Comparison of ENCODE assay signal across 24 cellular contexts in genomic region chr3:48493203-48493501, GRCh38. TPM values are rescaled to one million over a fixed set of nuclear protein-coding genes. Genes with fewer than 3 reads are reported as not detected.
DNase-seq lines count a peak whose midpoint lies in the region; ATAC-seq, FAIRE-seq and TF ChIP-seq lines count a peak whose summit lies in the region.
"Had no signal": no experiment of that assay in that cellular context is flagged by ENCODE, and none has a peak within 500 bp of the region (broad histone marks: within the 10 kb centered on the region; RNA-seq: fewer than 3 reads in every experiment).

No MANE protein-coding gene starts in this region.

- H3K4me3 Mint-ChIP-seq in naive thymus-derived CD4-positive, alpha-beta T cell: no peak overlapping the region
- H3K4me3 Mint-ChIP-seq: activated CD4-positive, alpha-beta T cell treated with anti-CD3 and anti-CD28 coated beads, Interleukin-2, amount 10 ng/mL, durations not matched to agents 7 days and 5 days; activated T-cell treated with anti-CD3 and anti-CD28 coated beads, Interleukin-2, amount 50 U/mL, for 72 hours; brain; neural crest cell; stimulated activated naive B cell treated with anti-CD40 and anti-IgM and Interleukin-4, amounts not matched to agents 10 μg/mL and 1 μg/mL and 100 μg/mL, for 72 hours had no signal

- no peak overlapping the region for H2AFZ ChIP-seq in OCI-LY1 (ENCODE audit: low read length)

- H3K4me2 ChIP-seq in OCI-LY1 (ENCODE audit: low read length): peak overlapping the region; percentile 38; the same call in 1 of the 2 replicates

- H3K4me1 ChIP-seq in OCI-LY1 (ENCODE audit: insufficient read depth, low read length, severe bottlenecking) (peaks cover 14% of the 10 kb centered on the region), adipocyte (ENCODE audit: control insufficient read depth, insufficient read depth, low read length) (peaks cover 14% of the 10 kb centered on the region), kidney (ENCODE audit: control insufficient read depth in 1 of 2, insufficient read depth in 1 of 2, low read depth in 1 of 2, low read length in 2 of 2) (no peaks in the 10 kb centered on the region), thymus (ENCODE audit: control insufficient read depth, insufficient read depth, low read length) (no peaks in the 10 kb centered on the region)
- no peaks in the 10 kb centered on the region for H3K4me1 ChIP-seq in naive thymus-derived CD4-positive, alpha-beta T cell (ENCODE audit: control insufficient read depth in 2 of 2, insufficient read depth in 2 of 2, low read length in 2 of 2)
- H3K4me1 ChIP-seq: heart left ventricle, right lobe of liver, tibial artery had no signal

- POLR2A ChIA-PET in naive thymus-derived CD4-positive, alpha-beta T cell (lab: Charles Lee): no interaction called here

- H3K36me3 ChIP-seq in OCI-LY1 (ENCODE audit: insufficient read depth, low read length) (no peaks in the 10 kb centered on the region), adipocyte (ENCODE audit: control insufficient read depth, insufficient read depth, low read length, severe bottlenecking) (peaks cover 10% of the 10 kb centered on the region), kidney (ENCODE audit: control insufficient read depth in 1 of 2, insufficient read depth in 2 of 2, low read length in 2 of 2) (no peaks in the 10 kb centered on the region), thymus (ENCODE audit: control insufficient read depth, insufficient read depth) (no peaks in the 10 kb centered on the region)
- peaks cover 0 to 8% (median 0%) of the 10 kb centered on the region in 3 experiments for H3K36me3 ChIP-seq in naive thymus-derived CD4-positive, alpha-beta T cell (ENCODE audit: control insufficient read depth in 2 of 3, insufficient read depth in 3 of 3, low read length in 3 of 3)

- H3K27ac Mint-ChIP-seq in naive thymus-derived CD4-positive, alpha-beta T cell: no peak overlapping the region
- H3K27ac Mint-ChIP-seq: activated CD4-positive, alpha-beta T cell treated with anti-CD3 and anti-CD28 coated beads, Interleukin-2, amount 10 ng/mL, durations not matched to agents 7 days and 5 days; activated T-cell treated with anti-CD3 and anti-CD28 coated beads, Interleukin-2, amount 50 U/mL, for 72 hours had no signal

- intact Hi-C loops in kidney (cut with DNase I): no loop called here
- intact Hi-C loops in naive thymus-derived CD4-positive, alpha-beta T cell (cut with micrococcal nuclease): no loop called here

- CTCF ChIA-PET in naive thymus-derived CD4-positive, alpha-beta T cell (lab: Charles Lee): no interaction called here

- H3K9me3 ChIP-seq in OCI-LY1 (ENCODE audit: low read length) (no peaks in the 10 kb centered on the region), adipocyte (ENCODE audit: control insufficient read depth, low read length) (no peaks in the 10 kb centered on the region), kidney (ENCODE audit: control insufficient read depth in 1 of 2, low read length in 2 of 2) (no peaks in the 10 kb centered on the region), thymus (ENCODE audit: control insufficient read depth) (no peaks in the 10 kb centered on the region)
- H3K9me3 ChIP-seq in naive thymus-derived CD4-positive, alpha-beta T cell (ENCODE audit: control insufficient read depth in 2 of 3, low read length in 3 of 3): no peaks in the 10 kb centered on the region
- H3K9me3 ChIP-seq: heart left ventricle, right lobe of liver, tibial artery had no signal

- no peaks in the 10 kb centered on the region for H3K27me3 Mint-ChIP-seq in naive thymus-derived CD4-positive, alpha-beta T cell
- H3K27me3 Mint-ChIP-seq: activated CD4-positive, alpha-beta T cell treated with anti-CD3 and anti-CD28 coated beads, Interleukin-2, amount 10 ng/mL, durations not matched to agents 7 days and 5 days; brain; stimulated activated naive B cell treated with anti-CD40 and anti-IgM and Interleukin-4, amounts not matched to agents 10 μg/mL and 1 μg/mL and 100 μg/mL, for 72 hours had no signal

- no peak for TF ChIP-seq CTCF in OCI-LY1 (IDR thresholded peaks at IDR 0.05; ENCODE audit: low read length)
- no peak for TF ChIP-seq CTCF in kidney (IDR thresholded peaks at IDR 0.05; ENCODE audit: borderline replicate concordance, extremely low read depth, insufficient read depth)

- WGBS in thymus: 98% methylated on average over 3 of the region's 3 CpGs

- H3K9me2 ChIP-seq in OCI-LY1 (ENCODE audit: low read depth, low read length): no peaks in the 10 kb centered on the region

- H3K9ac ChIP-seq in OCI-LY1 (ENCODE audit: low read length) (no peak overlapping the region; the same call in 1 of the 2 replicates), adipocyte (ENCODE audit: low read length) (peak overlapping the region; percentile 61), kidney (ENCODE audit: low read length in 2 of 2) (no peak overlapping the region)

- ATAC-seq in naive thymus-derived CD4-positive, alpha-beta T cell: no peak
- ATAC-seq: activated T-cell treated with anti-CD3 and anti-CD28 coated beads, Interleukin-2, amount 50 U/mL, for 72 hours; heart left ventricle; right lobe of liver had no signal

- no peaks in the 10 kb centered on the region for H4K20me1 ChIP-seq in OCI-LY1 (ENCODE audit: insufficient read depth, low read length)

- H3K4me3 ChIP-seq in OCI-LY1 (ENCODE audit: low read depth, low read length, poor library complexity, severe bottlenecking) (no peak overlapping the region), adipocyte (ENCODE audit: low read length) (no peak overlapping the region), kidney (ENCODE audit: low read length in 2 of 2) (no peak overlapping the region), thymus (ENCODE audit: low read length) (no peak overlapping the region)
- no peak overlapping the region for H3K4me3 ChIP-seq in naive thymus-derived CD4-positive, alpha-beta T cell (ENCODE audit: low read length)
- H3K4me3 ChIP-seq: heart left ventricle, right lobe of liver, tibial artery had no signal

- H3K4me1 Mint-ChIP-seq in naive thymus-derived CD4-positive, alpha-beta T cell: peaks cover 0 to 4% (median 1%) of the 10 kb centered on the region in 7 donors
- H3K4me1 Mint-ChIP-seq: neural crest cell had no signal

- no peaks in the 10 kb centered on the region for H3F3A ChIP-seq in OCI-LY1 (ENCODE audit: insufficient read depth, low read length)

- no peaks in the 10 kb centered on the region for H3K79me2 ChIP-seq in OCI-LY1 (ENCODE audit: insufficient read depth, low read length)

- DNase-seq in adipocyte (ENCODE audit: low read depth) (no peak), kidney (peak; percentile 29), NCI-H345 (lab: John Stamatoyannopoulos, UW) (no peak), glomerular visceral epithelial cell (ENCODE audit: extremely low spot score) (no peak)
- DNase-seq in naive thymus-derived CD4-positive, alpha-beta T cell: no peak
- DNase-seq: activated CD4-positive, alpha-beta T cell treated with anti-CD3 and anti-CD28 coated beads, Interleukin-2, amount 10 ng/mL, durations not matched to agents 7 days and 5 days; activated naive CD4-positive, alpha-beta T cell treated with Interleukin-2 at 50 U/mL for 16 hours; activated T-cell treated with anti-CD3 and anti-CD28 coated beads, Interleukin-2, amount 50 U/mL, for 72 hours; DMS79 treated with DMSO at 0.1 percent for 48 hours; heart left ventricle; NCI-H1048; NCI-H1694 treated with DMSO at 0.1 percent for 48 hours; NCI-H2171; NCI-H510A treated with DMSO at 0.1 percent for 48 hours; right lobe of liver; stimulated activated naive B cell treated with anti-CD40 and anti-IgM and Interleukin-4, amounts not matched to agents 10 μg/mL and 1 μg/mL and 100 μg/mL, for 72 hours had no signal

- no peak for FAIRE-seq in kidney (lab: Jason Lieb, UNC)
- FAIRE-seq: GM19239, H54 had no signal

- peaks cover 0 to 28% (median 10%) of the 10 kb centered on the region in 5 donors for H3K36me3 Mint-ChIP-seq in naive thymus-derived CD4-positive, alpha-beta T cell

- H3K27me3 ChIP-seq in OCI-LY1 (ENCODE audit: insufficient read depth, low read length) (no peaks in the 10 kb centered on the region), adipocyte (replicated peaks; ENCODE audit: control insufficient read depth, insufficient read depth, low read length) (no peaks in the 10 kb centered on the region), thymus (ENCODE audit: control insufficient read depth, insufficient read depth) (no peaks in the 10 kb centered on the region)
- no peaks in the 10 kb centered on the region for H3K27me3 ChIP-seq in naive thymus-derived CD4-positive, alpha-beta T cell (ENCODE audit: control insufficient read depth in 2 of 2, insufficient read depth in 2 of 2, low read length in 2 of 2)
- H3K27me3 ChIP-seq: heart left ventricle, right lobe of liver, tibial artery had no signal

- H3K27ac ChIP-seq in OCI-LY1 (ENCODE audit: low read depth, low read length, poor library complexity, severe bottlenecking) (peak overlapping the region; percentile 71), kidney (ENCODE audit: low read depth in 2 of 2, low read length in 2 of 2) (no peak overlapping the region), thymus (ENCODE audit: low read depth) (peak overlapping the region; percentile 18)
- no peak overlapping the region for H3K27ac ChIP-seq in naive thymus-derived CD4-positive, alpha-beta T cell (ENCODE audit: low read depth, low read length)
- H3K27ac ChIP-seq: C4-2B, heart left ventricle, right lobe of liver, tibial artery had no signal

- H3K9me3 Mint-ChIP-seq in naive thymus-derived CD4-positive, alpha-beta T cell: no peaks in the 10 kb centered on the region
- H3K9me3 Mint-ChIP-seq: activated CD4-positive, alpha-beta T cell treated with anti-CD3 and anti-CD28 coated beads, Interleukin-2, amount 10 ng/mL, durations not matched to agents 7 days and 5 days; activated T-cell treated with anti-CD3 and anti-CD28 coated beads, Interleukin-2, amount 50 U/mL, for 72 hours; neural crest cell; stimulated activated naive B cell treated with anti-CD40 and anti-IgM and Interleukin-4, amounts not matched to agents 10 μg/mL and 1 μg/mL and 100 μg/mL, for 72 hours had no signal

RNA-seq across cellular contexts. Expression of gene SHISA5, which starts 10.8 kb away (rescaled TPM):
- total RNA-seq in kidney: 214 TPM
- polyA plus RNA-seq in kidney (ENCODE audit: insufficient read depth, low read depth, low replicate concordance): 157 TPM
- polyA plus RNA-seq in thymus: 104 TPM
- total RNA-seq in naive thymus-derived CD4-positive, alpha-beta T cell: 100 to 1,000 TPM; 147 to 236 (median 182) TPM
- polyA plus RNA-seq in naive thymus-derived CD4-positive, alpha-beta T cell: 100 to 1,000 TPM; 348 to 383 TPM

RNA-seq across cellular contexts. Expression of gene ATRIP, which starts 46.6 kb away (rescaled TPM):
- total RNA-seq in kidney: 6.7 TPM
- 5.4 TPM for polyA plus RNA-seq in kidney (ENCODE audit: insufficient read depth, low read depth, low replicate concordance)
- 8.4 TPM for polyA plus RNA-seq in thymus
- total RNA-seq in naive thymus-derived CD4-positive, alpha-beta T cell: 10 to 100 TPM in 3 of 5 experiments, 1 to 10 TPM in 2; 7.9 to 14.2 (median 12.5) TPM
- polyA plus RNA-seq in naive thymus-derived CD4-positive, alpha-beta T cell: 10 to 100 TPM; 10.7 to 16.2 TPM

RNA-seq across cellular contexts. Expression of gene TMA7, which starts 53.1 kb away (rescaled TPM):
- 195 TPM for total RNA-seq in kidney
- 631 TPM for polyA plus RNA-seq in kidney (ENCODE audit: insufficient read depth, low read depth, low replicate concordance)
- polyA plus RNA-seq in thymus: 735 TPM
- 100 to 1,000 TPM; 193 to 278 (median 236) TPM for total RNA-seq in naive thymus-derived CD4-positive, alpha-beta T cell
- polyA plus RNA-seq in naive thymus-derived CD4-positive, alpha-beta T cell: 100 to 1,000 TPM; 512 to 752 TPM

RNA-seq across cellular contexts. Expression of gene CCDC51, which starts 53.2 kb away (rescaled TPM):
- total RNA-seq in kidney: 13.8 TPM
- 32.8 TPM for polyA plus RNA-seq in kidney (ENCODE audit: insufficient read depth, low read depth, low replicate concordance)
- polyA plus RNA-seq in thymus: 14.1 TPM
- total RNA-seq in naive thymus-derived CD4-positive, alpha-beta T cell: 10 to 100 TPM in 1 of 5 experiments, 1 to 10 TPM in 4; 3.6 to 16.5 (median 5.0) TPM
- 10 to 100 TPM; 10.2 to 14.3 TPM for polyA plus RNA-seq in naive thymus-derived CD4-positive, alpha-beta T cell

Comparison
In these comparisons a context has a peak if more than half of its experiments do, and no peak if none do; other contexts are left out.
1. H3K27ac ChIP-seq: peak in OCI-LY1 (single experiment) and thymus (single experiment); none in kidney (0 of 2) and naive thymus-derived CD4-positive, alpha-beta T cell (single experiment).